Comparison of ENCODE assay signal across 25 cellular contexts in the genomic region with DNA sequence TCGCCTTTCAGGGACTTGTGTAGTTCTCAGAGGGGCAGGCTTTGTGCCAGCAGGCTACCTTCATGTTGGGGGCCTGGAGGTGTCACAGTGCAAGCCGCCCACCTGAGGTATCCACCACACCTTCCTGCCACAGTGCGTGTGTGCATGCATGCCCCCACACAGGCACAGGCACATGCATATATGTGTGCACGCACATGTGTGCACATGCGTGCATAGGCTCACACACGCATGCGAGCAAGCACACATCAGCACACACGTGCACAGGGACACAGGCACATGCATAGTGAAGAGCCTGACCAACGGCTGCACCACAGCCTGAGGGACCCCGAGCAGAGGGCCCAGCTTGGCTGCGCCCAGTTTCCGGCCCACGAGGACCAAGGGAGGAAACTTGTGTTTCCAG. TPM values are rescaled to one million over a fixed set of nuclear protein-coding genes. Genes with fewer than 3 reads are reported as not detected.
DNase-seq lines count a peak whose midpoint lies in the region; ATAC-seq, FAIRE-seq and TF ChIP-seq lines count a peak whose summit lies in the region.
"Had no signal": no experiment of that assay in that cellular context is flagged by ENCODE, and none has a peak within 500 bp of the region (broad histone marks: within the 10 kb centered on the region; RNA-seq: fewer than 3 reads in every experiment).

No MANE protein-coding gene starts in this region.

- H3K79me1 ChIP-seq in H1 (ENCODE audit: low read depth, low read length), result no peaks in the 10 kb centered on the region

- DNase-seq in left cardiac atrium (peak; percentile 6), left ventricle myocardium inferior (no peak), H1 (ENCODE audit: low read depth in 1 of 2, low spot score in 2 of 2) (no peak), lower lobe of right lung (peak; percentile 31), retina (no peak)
- DNase-seq: 8988T; CD4-positive, alpha-beta memory T cell; DMS153; DMS79; GDM1; H7; HFFc6 had no signal

- no peak overlapping the region for H2AFZ ChIP-seq in H1 (ENCODE audit: low read length)
- H2AFZ ChIP-seq: GM23338 had no signal

- no peak overlapping the region for H3K4ac ChIP-seq in H1 (replicated peaks; ENCODE audit: insufficient read length, low read depth, low read length)

- no peak overlapping the region for H2BK12ac ChIP-seq in H1 (ENCODE audit: low read depth, low read length)

- intact Hi-C loops in left cardiac atrium (cut with DNase I), result no loop called here
- intact Hi-C loops in left ventricle myocardium inferior (cut with micrococcal nuclease), result no loop called here
- intact Hi-C loops in lower lobe of right lung (cut with DNase I), result no loop called here

- TF ChIP-seq CTCF in left ventricle myocardium inferior (IDR thresholded peaks at IDR 0.05; ENCODE audit: borderline replicate concordance), result no peak
- no peak for TF ChIP-seq CTCF in H1 (IDR thresholded peaks at IDR 0.05; ENCODE audit: control extremely low read depth in 1 of 3, insufficient read depth in 1 of 3, low read depth in 1 of 3, low read length in 3 of 3)
- no peak for TF ChIP-seq CTCF in lower lobe of right lung (IDR thresholded peaks at IDR 0.05)

- POLR2A ChIA-PET in H1 (lab: Charles Lee; ENCODE audit: partially characterized antibody), result no interaction called here

- no peak overlapping the region for H3K56ac ChIP-seq in H1 (replicated peaks; ENCODE audit: insufficient read length, low read depth, low read length)

- H3K36me3 ChIP-seq in left ventricle myocardium inferior (no peaks in the 10 kb centered on the region), H1 (ENCODE audit: control insufficient read depth in 2 of 4, insufficient read depth in 4 of 4, low read length in 3 of 4) (no peaks in the 10 kb centered on the region), lower lobe of right lung (no peaks in the 10 kb centered on the region)
- H3K36me3 ChIP-seq: BLaER1 had no signal

- no peak overlapping the region for H2AK5ac ChIP-seq in H1 (ENCODE audit: low read depth, low read length)

- no peak overlapping the region for H4K5ac ChIP-seq in H1 (ENCODE audit: insufficient read length, low read depth, low read length)

- H3K79me2 ChIP-seq in H1 (ENCODE audit: control insufficient read depth in 1 of 2, insufficient read depth in 2 of 2, low read length in 2 of 2), result no peaks in the 10 kb centered on the region

- H3K23ac ChIP-seq in H1 (ENCODE audit: insufficient read length), result no peak overlapping the region

- H4K20me1 ChIP-seq in H1 (replicated peaks in 1 of 2; ENCODE audit: control insufficient read depth in 1 of 2, insufficient read depth in 2 of 2, low read length in 2 of 2), result peaks cover 0 to 2% of the 10 kb centered on the region in 2 experiments
- H4K20me1 ChIP-seq: BLaER1 had no signal

- no peak overlapping the region for H3K9ac ChIP-seq in H1 (replicated peaks in 1 of 4; ENCODE audit: extremely low read depth in 1 of 4, low read depth in 3 of 4, low read length in 3 of 4)
- H3K9ac ChIP-seq: BLaER1 had no signal

- H3K27me3 ChIP-seq in left ventricle myocardium inferior (ENCODE audit: low read depth) (peaks cover 34% of the 10 kb centered on the region), H1 (replicated peaks in 1 of 4; ENCODE audit: control insufficient read depth in 3 of 4, extremely low read depth in 1 of 4, insufficient read depth in 3 of 4, low read length in 3 of 4) (peaks cover 5 to 40% (median 28%) of the 10 kb centered on the region in 4 experiments), lower lobe of right lung (ENCODE audit: low read depth) (peaks cover 46% of the 10 kb centered on the region)

- H3K4me1 ChIP-seq in left ventricle myocardium inferior, result peaks cover 4% of the 10 kb centered on the region
- peaks cover 0 to 11% (median 5%) of the 10 kb centered on the region in 4 experiments; a peak in 5 of 7 replicates for H3K4me1 ChIP-seq in H1 (replicated peaks in 1 of 4; ENCODE audit: control insufficient read depth in 3 of 4, insufficient read depth in 4 of 4, low read length in 3 of 4)
- no peaks in the 10 kb centered on the region for H3K4me1 ChIP-seq in lower lobe of right lung

- no peak overlapping the region for H3K18ac ChIP-seq in H1 (ENCODE audit: extremely low read depth, low read length)

- CTCF ChIA-PET in H1 (lab: Charles Lee; ENCODE audit: partially characterized antibody), result interaction anchor here (0.6 to 1.2 kb wide), 2 partner anchors 14 to 15 kb away, joined by 3 read pairs; no protein-coding TSS in a partner anchor

- peaks cover 4% of the 10 kb centered on the region; the same call in 1 of the 2 replicates for H3K23me2 ChIP-seq in H1 (ENCODE audit: low read depth, low read length)

- H2BK120ac ChIP-seq in H1 (replicated peaks; ENCODE audit: low read depth, low read length), result no peak overlapping the region

- no peak overlapping the region for H2BK5ac ChIP-seq in H1 (ENCODE audit: low read depth, low read length)

- ATAC-seq in left cardiac atrium, result no peak
- peak in 1 of 2 donors; percentile 27 for ATAC-seq in lower lobe of right lung
- no peak for ATAC-seq in HG02981 (IDR thresholded peaks at IDR 0.05; ENCODE audit: unreplicated experiment)
- no peak for ATAC-seq in HG02623 (IDR thresholded peaks at IDR 0.05; ENCODE audit: unreplicated experiment)
- ATAC-seq: GM23338, HCT116 had no signal

- H2BK20ac ChIP-seq in H1 (ENCODE audit: low read length), result no peak overlapping the region

- no peak for TF ChIP-seq RAD21 in H1 (IDR thresholded peaks at IDR 0.05 in 1 of 2, conservative IDR thresholded peaks at IDR 0.05 in 1 of 2; ENCODE audit: low read depth in 2 of 2, low read length in 2 of 2)

- no peak overlapping the region for H3K4me3 ChIP-seq in left ventricle myocardium inferior
- H3K4me3 ChIP-seq in H1 (ENCODE audit: extremely low read depth in 1 of 4, insufficient read depth in 2 of 4, low read depth in 3 of 4, low read length in 4 of 4), result no peak overlapping the region
- no peak overlapping the region for H3K4me3 ChIP-seq in lower lobe of right lung
- H3K4me3 ChIP-seq: BLaER1, GM23338 had no signal

- TF ChIP-seq POLR2A in H1 (IDR thresholded peaks at IDR 0.05; ENCODE audit: control extremely low read depth in 1 of 2, low read depth in 2 of 2, low read length in 2 of 2), result no peak

- H3K9me3 ChIP-seq in left ventricle myocardium inferior (replicated peaks), result no peaks in the 10 kb centered on the region
- no peaks in the 10 kb centered on the region for H3K9me3 ChIP-seq in H1 (ENCODE audit: insufficient read depth in 2 of 2, low read depth in 1 of 2, low read length in 1 of 2)
- no peaks in the 10 kb centered on the region for H3K9me3 ChIP-seq in lower lobe of right lung
- H3K9me3 ChIP-seq: BLaER1 had no signal

- no peak for TF ChIP-seq EP300 in H1 (IDR thresholded peaks at IDR 0.05; ENCODE audit: borderline replicate concordance in 1 of 2, low read depth in 2 of 2, low read length in 2 of 2)

- 90% methylated on average over 13 of the region's 13 CpGs; no CpG with 5 or more reads in 1 of the 2 experiments for WGBS in H1 (ENCODE audit: extremely low coverage in 1 of 2, insufficient coverage in 1 of 2, insufficient read length in 1 of 2, insufficient replicate concordance in 2 of 2, low coverage in 1 of 2, low lambda C conversion rate in 2 of 2, missing lambda C conversion rate in 1 of 2), 2 experiments

- FAIRE-seq in H1 (lab: Jason Lieb, UNC), result no peak
- FAIRE-seq: GM12892, GM18507 had no signal

- peak overlapping the region; percentile 42 for H4K8ac ChIP-seq in H1 (ENCODE audit: extremely low read depth, insufficient read depth, low read length)

- no peak overlapping the region for H3K4me2 ChIP-seq in H1 (ENCODE audit: insufficient read depth in 1 of 2, low read depth in 2 of 2, low read length in 2 of 2)
- H3K4me2 ChIP-seq: BLaER1, GM23338 had no signal

- H3K14ac ChIP-seq in H1 (ENCODE audit: insufficient read length), result no peak overlapping the region

- H2BK15ac ChIP-seq in H1 (ENCODE audit: low read length), result 0 out of 2 replicates have a peak overlapping the region, but pooled peaks have one; percentile 61

- H4K91ac ChIP-seq in H1 (replicated peaks; ENCODE audit: insufficient read length, low read length), result no peak overlapping the region

- H3K27ac ChIP-seq in left ventricle myocardium inferior (replicated peaks), result no peak overlapping the region
- H3K27ac ChIP-seq in H1 (ENCODE audit: low read depth, low read length), result no peak overlapping the region
- H3K27ac ChIP-seq in lower lobe of right lung, result no peak overlapping the region
- H3K27ac ChIP-seq: BLaER1, HL-60 had no signal

RNA-seq across cellular contexts. Expression of a gene that starts 36.1 kb away (rescaled TPM):
- total RNA-seq in left cardiac atrium (under 1 TPM; 0.18 to 0.50 TPM), left ventricle myocardium inferior (18.6 TPM), lower lobe of right lung (not detected)
- 0.82 and 1.2 TPM in 2 replicates for total RNA-seq in H1 (2021; fragmentation: NEBNext Ultra II Directional; extraction: Animal tissue kit (Norgen Biotek cat#: 25700))
- polyA plus RNA-seq in H1 (2011; rRNA removed), result 0.45 and 0.97 TPM in 2 replicates
- 0.87 TPM for polyA plus RNA-seq in H1 (2011; cell fraction: cytosol; rRNA removed)
- polyA plus RNA-seq in H1 (2011; cell fraction: nucleus; rRNA removed), result 1.8 TPM
- 0.40 to 1.2 TPM (median 1.1 TPM) in 4 replicates for polyA plus RNA-seq in H1 (2012, experiment 1 of 2)
- polyA plus RNA-seq in H1 (2012, experiment 2 of 2), result 1.1 TPM
- 1.0 TPM for polyA plus RNA-seq in H1 (2013, experiment 1 of 2)
- polyA plus RNA-seq in H1 (2013, experiment 2 of 2), result 0.75 TPM
- polyA minus RNA-seq in H1 (2011; rRNA and poly(A)+ RNA removed), result 0.16 and 0.44 TPM in 2 replicates
- polyA minus RNA-seq in H1 (2011; cell fraction: cytosol; rRNA and poly(A)+ RNA removed), result 0.95 TPM
- polyA minus RNA-seq in H1 (2011; cell fraction: nucleus; rRNA and poly(A)+ RNA removed), result 0.50 TPM
- total RNA-seq: A673; CD4-positive, alpha-beta memory T cell; HFFc6; HT1080 had no signal
- polyA plus RNA-seq: AG04450; CD14-positive monocyte; CD4-positive, alpha-beta memory T cell; IgD-negative memory B cell had no signal

RNA-seq across cellular contexts. Expression of a gene that starts 45.4 kb away (rescaled TPM):
- total RNA-seq in left cardiac atrium (10 to 100 TPM; 84.2 to 86.1 TPM), left ventricle myocardium inferior (122 TPM), lower lobe of right lung (21.3 TPM)
- 72.7 and 77.1 TPM in 2 replicates for total RNA-seq in H1 (2021; fragmentation: NEBNext Ultra II Directional; extraction: Animal tissue kit (Norgen Biotek cat#: 25700))
- polyA plus RNA-seq in H1 (2011; rRNA removed), result 191 and 302 TPM in 2 replicates
- polyA plus RNA-seq in H1 (2011; cell fraction: cytosol; rRNA removed), result 224 TPM
- polyA plus RNA-seq in H1 (2011; cell fraction: nucleus; rRNA removed), result 78.2 TPM
- 190 to 231 TPM (median 207 TPM) in 4 replicates for polyA plus RNA-seq in H1 (2012, experiment 1 of 2)
- polyA plus RNA-seq in H1 (2012, experiment 2 of 2), result 78.3 TPM
- polyA plus RNA-seq in H1 (2013, experiment 1 of 2), result 141 TPM
- polyA plus RNA-seq in H1 (2013, experiment 2 of 2), result 146 TPM
- polyA minus RNA-seq in H1 (2011; rRNA and poly(A)+ RNA removed), result 9.3 and 11.6 TPM in 2 replicates
- 55.8 TPM for polyA minus RNA-seq in H1 (2011; cell fraction: cytosol; rRNA and poly(A)+ RNA removed)
- 31.5 TPM for polyA minus RNA-seq in H1 (2011; cell fraction: nucleus; rRNA and poly(A)+ RNA removed)

RNA-seq across cellular contexts. Expression of a gene that starts 46.9 kb away (rescaled TPM):
- total RNA-seq in left cardiac atrium, result 10 to 100 TPM; 47.3 to 50.9 TPM
- 57.4 TPM for total RNA-seq in left ventricle myocardium inferior
- total RNA-seq in H1 (2021; fragmentation: NEBNext Ultra II Directional; extraction: Animal tissue kit (Norgen Biotek cat#: 25700)), result 56.3 and 66.3 TPM in 2 replicates
- polyA plus RNA-seq in H1 (2011; rRNA removed), result 81.5 and 85.5 TPM in 2 replicates
- polyA plus RNA-seq in H1 (2011; cell fraction: cytosol; rRNA removed), result 67.1 TPM
- 71.6 TPM for polyA plus RNA-seq in H1 (2011; cell fraction: nucleus; rRNA removed)
- polyA plus RNA-seq in H1 (2012, experiment 1 of 2), result 75.9 to 89.0 TPM (median 80.9 TPM) in 4 replicates
- polyA plus RNA-seq in H1 (2012, experiment 2 of 2), result 102 TPM
- polyA plus RNA-seq in H1 (2013, experiment 1 of 2), result 87.9 TPM
- 91.7 TPM for polyA plus RNA-seq in H1 (2013, experiment 2 of 2)
- polyA minus RNA-seq in H1 (2011; rRNA and poly(A)+ RNA removed), result 31.6 and 38.0 TPM in 2 replicates
- polyA minus RNA-seq in H1 (2011; cell fraction: cytosol; rRNA and poly(A)+ RNA removed), result 32.5 TPM
- 22.6 TPM for polyA minus RNA-seq in H1 (2011; cell fraction: nucleus; rRNA and poly(A)+ RNA removed)
- total RNA-seq in lower lobe of right lung, result 25.1 TPM

Comparison
In these comparisons a context has a peak if more than half of its experiments do, and no peak if none do; other contexts are left out.
1. DNase-seq: peak in left cardiac atrium (single experiment) and lower lobe of right lung (single experiment); none in left ventricle myocardium inferior (single experiment), H1 (0 of 2) and retina (single experiment).